Comparison of ENCODE assay signal across 17 cellular contexts in the genomic region with DNA sequence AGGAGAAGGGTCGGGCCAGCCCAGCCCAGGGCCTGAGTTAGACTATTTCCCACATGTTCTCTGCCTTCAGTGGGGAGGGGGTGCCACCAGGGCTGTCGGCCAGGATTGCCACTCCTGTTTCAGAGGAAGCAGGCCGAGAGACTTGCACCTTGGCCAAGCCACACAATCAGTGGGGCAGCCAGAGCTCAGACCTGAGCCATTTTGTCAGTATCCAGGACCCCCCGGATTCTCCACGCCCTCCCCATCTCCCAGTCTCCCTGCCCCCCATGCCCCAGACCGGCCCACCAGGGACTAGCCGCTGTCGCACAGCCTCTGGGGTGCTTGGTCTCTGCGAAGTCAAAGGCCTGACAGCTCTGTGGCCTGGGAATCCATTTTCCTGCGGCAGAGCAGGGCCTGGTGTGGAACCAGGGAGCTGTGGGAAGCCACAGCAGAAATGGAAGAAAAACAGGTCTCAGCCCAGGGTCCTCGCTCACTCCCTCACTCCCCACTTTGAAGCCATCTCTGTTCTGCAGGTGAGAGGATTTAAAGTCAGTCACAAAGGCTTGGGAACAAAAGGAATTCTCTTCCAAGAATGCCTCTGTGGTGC. TPM values are rescaled to one million over a fixed set of nuclear protein-coding genes. Genes with fewer than 3 reads are reported as not detected.
A peak's percentile ranks its signal among the peaks of the same experiment; 100 is the strongest.
DNase-seq lines count a peak whose midpoint lies in the region; ATAC-seq and TF ChIP-seq lines count a peak whose summit lies in the region.
"Had no signal": no experiment of that assay in that cellular context is flagged by ENCODE, and none has a peak within 500 bp of the region (broad histone marks: within the 10 kb centered on the region; RNA-seq: fewer than 3 reads in every experiment).

No MANE protein-coding gene starts in this region.

- H2BK20ac ChIP-seq in H9 (ENCODE audit: low read depth, low read length, poor library complexity, severe bottlenecking) = no peak overlapping the region

- no peaks in the 10 kb centered on the region for H4K20me1 ChIP-seq in H9 (ENCODE audit: control insufficient read depth, insufficient read depth, insufficient read length)
- no peaks in the 10 kb centered on the region for H4K20me1 ChIP-seq in mammary epithelial cell (ENCODE audit: insufficient read depth, low read length)

- H4K5ac ChIP-seq in H9 (ENCODE audit: insufficient read length, low read depth, low read length) = no peak overlapping the region

- no peak overlapping the region for H2AK5ac ChIP-seq in H9 (ENCODE audit: insufficient read length, low read length)

- no peaks in the 10 kb centered on the region for H3K79me1 ChIP-seq in H9 (ENCODE audit: insufficient read depth, low read depth, low read length, poor library complexity, severe bottlenecking)

- H2BK120ac ChIP-seq in H9 (ENCODE audit: low read depth, low read length, poor library complexity, severe bottlenecking) = no peak overlapping the region

- CTCF ChIA-PET in mammary epithelial cell (lab: Charles Lee; ENCODE audit: low non-redundant PET) = no interaction called here

- no peak for DNase-seq in H9
- no peak for DNase-seq in mammary epithelial cell
- DNase-seq in lower lobe of right lung = no peak
- DNase-seq in middle frontal gyrus (ENCODE audit: extremely low spot score, low spot score) = no peak
- no peak for DNase-seq in NCI-H128 (lab: John Stamatoyannopoulos, UW; ENCODE audit: unreplicated experiment)
- no peak for DNase-seq in RKO (ENCODE audit: low spot score)
- DNase-seq: activated CD8-positive, alpha-beta memory T cell treated with anti-CD3 and anti-CD28 coated beads, Interleukin-2, amount 50 U/mL, for 4 hours; DMS 273 treated with DMSO at 0.1 percent for 48 hours; naive thymus-derived CD8-positive, alpha-beta T cell; NCI-H2081 treated with DMSO at 0.1 percent for 48 hours; small intestine had no signal

- TF ChIP-seq CTCF in H9 (conservative IDR thresholded peaks at IDR 0.05) (no peak), mammary epithelial cell (conservative IDR thresholded peaks at IDR 0.05 in 1 of 2, IDR thresholded peaks at IDR 0.05 in 1 of 2; ENCODE audit: extremely low read depth in 1 of 2, insufficient read depth in 1 of 2, low read depth in 1 of 2, low read length in 2 of 2) (no peak), lower lobe of right lung (IDR thresholded peaks at IDR 0.05) (no peak)

- no peak overlapping the region for H2BK5ac ChIP-seq in H9 (ENCODE audit: insufficient read length, low read length)

- H3K27ac Mint-ChIP-seq in H9 = peak overlapping the region in 2 of 3 experiments; percentile 65 to 70; a peak in 2 of 7 replicates
- H3K27ac Mint-ChIP-seq: type B pancreatic cell had no signal

- no peak overlapping the region for H4K8ac ChIP-seq in H9 (replicated peaks; ENCODE audit: insufficient read length, low read depth, low read length)

- no peak overlapping the region for H3K56ac ChIP-seq in H9 (ENCODE audit: insufficient read length, low read depth, low read length)

- H3K27me3 ChIP-seq in H9 (ENCODE audit: insufficient read depth, low read length) = no peaks in the 10 kb centered on the region
- H3K27me3 ChIP-seq in mammary epithelial cell (ENCODE audit: insufficient read depth, low read length) = no peaks in the 10 kb centered on the region
- no peaks in the 10 kb centered on the region for H3K27me3 ChIP-seq in lower lobe of right lung (ENCODE audit: low read depth)
- H3K27me3 ChIP-seq in stomach smooth muscle (ENCODE audit: control insufficient read depth in 1 of 2, insufficient read depth in 2 of 2, low read length in 2 of 2) = no peaks in the 10 kb centered on the region

- H2AFZ ChIP-seq in H9 (ENCODE audit: low read length) (no peak overlapping the region), mammary epithelial cell (ENCODE audit: low read depth, low read length) (no peak overlapping the region)

- H3K79me2 ChIP-seq in H9 (ENCODE audit: insufficient read depth, low read length) = no peaks in the 10 kb centered on the region
- H3K79me2 ChIP-seq in mammary epithelial cell (ENCODE audit: insufficient read depth, low read length) = no peaks in the 10 kb centered on the region

- no peak overlapping the region for H3K23ac ChIP-seq in H9 (ENCODE audit: insufficient read length, low read depth, low read length)

- TSS peak; percentile 35 for BruUV-seq in mammary epithelial cell (replicated peaks; lab: Mats Ljungman, UMichigan)

- H3K36me3 ChIP-seq in mammary epithelial cell (ENCODE audit: insufficient read depth, low read length) = no peaks in the 10 kb centered on the region
- peaks cover 74% of the 10 kb centered on the region for H3K36me3 ChIP-seq in lower lobe of right lung
- peaks cover 39 to 44% of the 10 kb centered on the region in 2 donors for H3K36me3 ChIP-seq in stomach smooth muscle (ENCODE audit: control insufficient read depth in 2 of 2, insufficient read depth in 2 of 2, low read length in 2 of 2)

- no peaks in the 10 kb centered on the region for H3K23me2 ChIP-seq in H9 (ENCODE audit: insufficient read length, low read depth, low read length, poor library complexity, severe bottlenecking)

- no peak overlapping the region for H4K91ac ChIP-seq in H9 (ENCODE audit: insufficient read length, low read depth, low read length)

- no peak overlapping the region for H3K18ac ChIP-seq in H9 (ENCODE audit: insufficient read length, low read depth, low read length)

- H3K36me3 Mint-ChIP-seq in H9 (ENCODE audit: insufficient read depth in 1 of 3, low read depth in 3 of 3) = peaks cover 7 to 35% (median 35%) of the 10 kb centered on the region in 3 experiments; a peak in 6 of 7 replicates
- H3K36me3 Mint-ChIP-seq: activated naive CD4-positive, alpha-beta T cell treated with anti-CD3 and anti-CD28 coated beads, Interleukin-2, amount 50 U/mL, for 72 hours; type B pancreatic cell had no signal

- no peak overlapping the region for H3K14ac ChIP-seq in H9 (ENCODE audit: insufficient read depth, low read length)

- dilution Hi-C loops in mammary epithelial cell (cut with HindIII; ENCODE audit: low sequenced_read_pairs) = no loop called here

- H2BK15ac ChIP-seq in H9 (ENCODE audit: low read depth, low read length) = no peak overlapping the region

- H3K4me2 ChIP-seq in H9 (ENCODE audit: insufficient read depth, insufficient read length, low read length) = no peak overlapping the region
- no peak overlapping the region for H3K4me2 ChIP-seq in mammary epithelial cell (ENCODE audit: insufficient read depth, low read depth, low read length)

- WGBS in H9 (ENCODE audit: extremely low coverage, insufficient read length, low lambda C conversion rate) = no CpG with 5 or more reads among the region's 11 CpGs
- WGBS in mammary epithelial cell (ENCODE audit: low coverage, missing lambda C conversion rate) = 72% methylated on average over 4 of the region's 11 CpGs

- H3K9ac ChIP-seq in H9 (ENCODE audit: extremely low read depth, insufficient read length, low read length) (no peak overlapping the region), mammary epithelial cell (ENCODE audit: insufficient read depth, low read length) (no peak overlapping the region), stomach smooth muscle (ENCODE audit: low read length in 2 of 2) (peak overlapping the region; percentile 38 to 42)

- no peak overlapping the region for H3K4ac ChIP-seq in H9 (ENCODE audit: low read depth, low read length)

- intact Hi-C loops in mammary epithelial cell (cut with micrococcal nuclease) = no loop called here
- intact Hi-C loops in lower lobe of right lung (cut with DNase I) = no loop called here

- H3K27ac ChIP-seq in H9 (ENCODE audit: insufficient read length, low read depth, low read length) (no peak overlapping the region), mammary epithelial cell (ENCODE audit: insufficient read depth, low read depth, low read length) (no peak overlapping the region), lower lobe of right lung (peak overlapping the region; percentile 85), stomach smooth muscle (ENCODE audit: low read length) (peak overlapping the region; percentile 66)

- no peak overlapping the region for H3K4me3 Mint-ChIP-seq in H9
- H3K4me3 Mint-ChIP-seq: naive thymus-derived CD8-positive, alpha-beta T cell; type B pancreatic cell had no signal

- H3K27me3 Mint-ChIP-seq in H9 (ENCODE audit: low read depth) = no peaks in the 10 kb centered on the region
- H3K27me3 Mint-ChIP-seq: naive thymus-derived CD8-positive, alpha-beta T cell; type B pancreatic cell had no signal

- H3T11ph ChIP-seq in H9 (ENCODE audit: low read length) = no peak overlapping the region

- ATAC-seq in lower lobe of right lung (no peak), HG02852 (IDR thresholded peaks at IDR 0.05; ENCODE audit: unreplicated experiment) (no peak)
- ATAC-seq: activated naive CD4-positive, alpha-beta T cell treated with anti-CD3 and anti-CD28 coated beads, Interleukin-2, amount 50 U/mL, for 72 hours; naive thymus-derived CD8-positive, alpha-beta T cell had no signal

- H3K9me3 Mint-ChIP-seq in H9 = no peaks in the 10 kb centered on the region
- H3K9me3 Mint-ChIP-seq: activated naive CD4-positive, alpha-beta T cell treated with anti-CD3 and anti-CD28 coated beads, Interleukin-2, amount 50 U/mL, for 72 hours; naive thymus-derived CD8-positive, alpha-beta T cell; type B pancreatic cell had no signal

- in situ Hi-C loops in mammary epithelial cell (cut with MboI; ENCODE audit: low sequenced_read_pairs in 2 of 2) = no loop called here

- H3K4me1 Mint-ChIP-seq in H9 = peaks cover 33 to 53% of the 10 kb centered on the region in 2 experiments
- H3K4me1 Mint-ChIP-seq: naive thymus-derived CD8-positive, alpha-beta T cell had no signal

- no peaks in the 10 kb centered on the region for H3K9me3 ChIP-seq in H9 (ENCODE audit: control insufficient read depth, low read depth, low read length)
- H3K9me3 ChIP-seq in mammary epithelial cell (replicated peaks; ENCODE audit: insufficient read depth, low read length) = no peaks in the 10 kb centered on the region
- no peaks in the 10 kb centered on the region for H3K9me3 ChIP-seq in lower lobe of right lung
- no peaks in the 10 kb centered on the region for H3K9me3 ChIP-seq in stomach smooth muscle (ENCODE audit: control insufficient read depth in 2 of 2, low read length in 2 of 2)
- H3K9me3 ChIP-seq: HAP-1 had no signal

- H2BK12ac ChIP-seq in H9 (ENCODE audit: insufficient read length, low read depth, low read length) = no peak overlapping the region

- H3K4me1 ChIP-seq in H9 (ENCODE audit: insufficient read depth, low read length) = peaks cover 10% of the 10 kb centered on the region; the same call in 1 of the 2 replicates
- H3K4me1 ChIP-seq in mammary epithelial cell (ENCODE audit: insufficient read depth, low read length) = peaks cover 11% of the 10 kb centered on the region
- peaks cover 18% of the 10 kb centered on the region for H3K4me1 ChIP-seq in lower lobe of right lung
- H3K4me1 ChIP-seq in stomach smooth muscle (ENCODE audit: control insufficient read depth, insufficient read depth, low read length) = peaks cover 21% of the 10 kb centered on the region
- H3K4me1 ChIP-seq: HAP-1 had no signal

- no peak overlapping the region for H3K4me3 ChIP-seq in mammary epithelial cell (replicated peaks in 1 of 3; ENCODE audit: insufficient read depth in 1 of 3, low read depth in 2 of 3, low read length in 3 of 3)
- no peak overlapping the region for H3K4me3 ChIP-seq in lower lobe of right lung
- H3K4me3 ChIP-seq in stomach smooth muscle (ENCODE audit: low read length in 2 of 2) = no peak overlapping the region
- H3K4me3 ChIP-seq: HAP-1 had no signal

RNA-seq across cellular contexts. Expression of gene MGAT3, which starts 25.5 kb away (rescaled TPM):
- total RNA-seq in H9 (2021) (4.7 and 5.0 TPM in 2 replicates), mammary epithelial cell (under 1 TPM in 1 of 2 donors, not detected in 1; under 0.01 TPM), lower lobe of right lung (41.5 TPM)
- not detected for polyA plus RNA-seq in mammary epithelial cell
- not detected for polyA minus RNA-seq in mammary epithelial cell
- total RNA-seq: dermis microvascular lymphatic vessel endothelial cell had no signal

RNA-seq across cellular contexts. Expression of gene TAB1, which starts 31.7 kb away (rescaled TPM):
- 16.6 and 20.3 TPM in 2 replicates for total RNA-seq in H9 (2021)
- 10 to 100 TPM; 14.7 to 17.8 TPM for total RNA-seq in mammary epithelial cell
- polyA plus RNA-seq in mammary epithelial cell = 16.0 TPM
- polyA minus RNA-seq in mammary epithelial cell = 7.5 TPM
- 27.2 TPM for total RNA-seq in lower lobe of right lung

Comparison
In these comparisons a context has a peak if more than half of its experiments do, and no peak if none do; other contexts are left out.
1. H3K27ac ChIP-seq: peak in lower lobe of right lung (single experiment) and stomach smooth muscle (single experiment); none in H9 (single experiment) and mammary epithelial cell (single experiment).
2. H3K9ac ChIP-seq: peak in stomach smooth muscle (2 of 2); none in H9 (single experiment) and mammary epithelial cell (single experiment).